ENCODE assay signal across 9 cellular contexts in the genomic region with DNA sequence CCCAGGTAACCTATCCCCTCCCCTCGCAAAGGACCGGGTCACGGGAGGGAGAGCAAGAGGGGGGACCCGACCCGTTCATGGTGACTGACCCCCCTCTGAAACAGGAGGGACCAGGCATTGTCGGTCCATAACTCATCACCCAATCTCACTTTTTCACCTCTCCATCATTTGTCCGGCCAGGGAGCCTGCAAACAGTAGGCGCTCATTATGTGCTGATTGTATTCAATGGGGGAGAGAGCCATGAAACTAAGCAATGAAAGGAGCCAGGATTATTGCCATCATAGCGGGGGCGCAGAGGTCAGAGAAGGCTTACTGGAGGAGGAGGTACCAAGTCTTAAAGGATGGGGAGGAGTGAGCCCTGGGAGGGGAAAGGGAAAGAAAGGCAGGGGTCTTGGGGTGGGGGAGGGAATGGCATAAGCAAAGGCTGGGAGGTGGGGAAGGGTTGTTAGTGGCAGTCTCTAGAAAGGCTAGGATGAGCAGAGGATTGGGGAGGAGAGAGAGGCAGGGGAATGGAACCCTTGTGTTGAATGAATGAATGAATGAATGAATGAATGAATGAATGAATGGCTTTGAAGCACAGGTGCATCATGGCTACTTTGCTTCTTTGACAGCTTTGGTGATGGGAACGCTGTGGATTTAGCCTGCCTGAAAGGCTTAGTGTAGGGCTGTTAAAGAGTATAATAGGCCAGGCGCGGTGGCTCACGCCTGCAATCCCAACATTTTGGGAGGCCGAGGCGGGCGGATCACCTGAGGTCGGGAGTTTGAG. TPM values are rescaled to one million over a fixed set of nuclear protein-coding genes. Genes with fewer than 3 reads are reported as not detected.
DNase-seq lines count a peak whose midpoint lies in the region; ATAC-seq and TF ChIP-seq lines count a peak whose summit lies in the region.
"Had no signal": no experiment of that assay in that cellular context is flagged by ENCODE, and none has a peak within 500 bp of the region (broad histone marks: within the 10 kb centered on the region; RNA-seq: fewer than 3 reads in every experiment).

No MANE protein-coding gene starts in this region.

- H3K4me3 Mint-ChIP-seq in CD4-positive, alpha-beta T cell, result peak overlapping the region; percentile 83
- peak overlapping the region; percentile 70 for H3K4me3 Mint-ChIP-seq in neural crest cell

- H3K36me3 Mint-ChIP-seq in CD4-positive, alpha-beta T cell (ENCODE audit: low read depth), result peaks cover 34% of the 10 kb centered on the region
- no peaks in the 10 kb centered on the region for H3K36me3 Mint-ChIP-seq in neural crest cell (ENCODE audit: low read depth)

- no peaks in the 10 kb centered on the region for H3K4me1 ChIP-seq in colonic mucosa

- peak overlapping the region; percentile 83 for H3K27ac ChIP-seq in CD4-positive, alpha-beta T cell (ENCODE audit: low read depth, low read length)
- H3K27ac ChIP-seq in KOPT-K1 (ENCODE audit: low read depth, low read length, poor library complexity, severe bottlenecking) (peak overlapping the region; percentile 76), colonic mucosa (peak overlapping the region; percentile 68)

- no peaks in the 10 kb centered on the region for H3K9me3 ChIP-seq in CD4-positive, alpha-beta T cell (ENCODE audit: control insufficient read depth, low read length)
- no peaks in the 10 kb centered on the region for H3K9me3 ChIP-seq in KOPT-K1 (ENCODE audit: insufficient read depth, low read length, poor library complexity, severe bottlenecking)
- H3K9me3 ChIP-seq in colonic mucosa, result no peaks in the 10 kb centered on the region
- H3K9me3 ChIP-seq: body of pancreas had no signal

- CTCF ChIA-PET in CD4-positive, alpha-beta T cell (lab: Charles Lee), result no interaction called here

- H3K27me3 Mint-ChIP-seq in CD4-positive, alpha-beta T cell, result no peaks in the 10 kb centered on the region
- H3K27me3 Mint-ChIP-seq in neural crest cell (ENCODE audit: low read depth), result peaks cover 54% of the 10 kb centered on the region

- peak overlapping the region; percentile 59 for H3K27ac Mint-ChIP-seq in CD4-positive, alpha-beta T cell
- H3K27ac Mint-ChIP-seq in neural crest cell (ENCODE audit: unreplicated experiment), result no peak overlapping the region

- no peaks in the 10 kb centered on the region for H3K27me3 ChIP-seq in CD4-positive, alpha-beta T cell (ENCODE audit: control insufficient read depth, insufficient read depth, low read length)
- no peaks in the 10 kb centered on the region for H3K27me3 ChIP-seq in colonic mucosa
- H3K27me3 ChIP-seq: body of pancreas had no signal

- H3K4me1 Mint-ChIP-seq in CD4-positive, alpha-beta T cell (ENCODE audit: low read depth), result peaks cover 12% of the 10 kb centered on the region
- no peaks in the 10 kb centered on the region for H3K4me1 Mint-ChIP-seq in neural crest cell

- no peak for DNase-seq in CD4-positive, alpha-beta T cell
- DNase-seq in colonic mucosa, result no peak
- DNase-seq in neural crest cell (ENCODE audit: low read depth, low spot score), result no peak
- DNase-seq in COLO668 (lab: John Stamatoyannopoulos, UW; ENCODE audit: unreplicated experiment), result no peak
- DNase-seq in NCI-H2171 treated with DMSO at 0.1 percent for 48 hours (lab: John Stamatoyannopoulos, UW), result no peak
- DNase-seq in Ammon's horn (ENCODE audit: low spot score), result no peak
- DNase-seq: body of pancreas had no signal

- no peak for TF ChIP-seq CTCF in CD4-positive, alpha-beta T cell (IDR thresholded peaks at IDR 0.05)
- TF ChIP-seq CTCF in colonic mucosa (IDR thresholded peaks at IDR 0.05) (no peak), neural crest cell (conservative IDR thresholded peaks at IDR 0.05) (no peak)

- H3K9me3 Mint-ChIP-seq in CD4-positive, alpha-beta T cell, result no peaks in the 10 kb centered on the region
- H3K9me3 Mint-ChIP-seq in neural crest cell, result no peaks in the 10 kb centered on the region

- H3K4me3 ChIP-seq in colonic mucosa, result peak overlapping the region; percentile 68

- intact Hi-C loops in CD4-positive, alpha-beta T cell (cut with DNase I, micrococcal nuclease), result loop anchor here in 1 of 2 experiments (10.0 kb wide), 1 partner anchor 253 kb away; a partner anchor contains a TSS
- intact Hi-C loops in colonic mucosa (cut with DNase I), result no loop called here

- POLR2A ChIA-PET in CD4-positive, alpha-beta T cell (lab: Charles Lee), result interaction anchor here (1.0 to 1.1 kb wide), 2 partner anchors 9 to 19 kb away, joined by 3 read pairs; a partner anchor contains a TSS

- H3K36me3 ChIP-seq in KOPT-K1 (ENCODE audit: insufficient read depth, low read length) (peaks cover 32% of the 10 kb centered on the region; the same call in 1 of the 2 replicates), colonic mucosa (no peaks in the 10 kb centered on the region)

- H3K9ac ChIP-seq in colonic mucosa (ENCODE audit: low read depth in 2 of 2, low read length in 2 of 2), result no peak overlapping the region

- no peak for ATAC-seq in CD4-positive, alpha-beta T cell (ENCODE audit: poor library complexity)
- ATAC-seq in GM19035 (IDR thresholded peaks at IDR 0.05; ENCODE audit: unreplicated experiment), result no peak

RNA-seq across cellular contexts. Expression of a gene that starts 1.4 kb away (rescaled TPM):
- total RNA-seq in CD4-positive, alpha-beta T cell, result 10 to 100 TPM; 58.5 to 61.7 TPM
- 10 to 100 TPM; 15.1 to 21.3 TPM for total RNA-seq in colonic mucosa
- total RNA-seq in neural crest cell, result 0.89 and 0.93 TPM in 2 replicates

RNA-seq across cellular contexts. Expression of a gene that starts 15.0 kb away (rescaled TPM):
- total RNA-seq in CD4-positive, alpha-beta T cell, result under 1 TPM; 0.61 to 0.63 TPM
- under 1 TPM in 1 of 2 donors, not detected in 1; 0.21 TPM for total RNA-seq in colonic mucosa
- not detected in 2 replicates for total RNA-seq in neural crest cell
- total RNA-seq: body of pancreas had no signal

RNA-seq across cellular contexts. Expression of a gene that starts 18.7 kb away (rescaled TPM):
- total RNA-seq in CD4-positive, alpha-beta T cell, result 100 to 1,000 TPM; 119 to 127 TPM
- 10 to 100 TPM; 21.6 to 53.8 TPM for total RNA-seq in colonic mucosa
- total RNA-seq in neural crest cell, result 77.8 and 84.5 TPM in 2 replicates

RNA-seq across cellular contexts. Expression of a gene that starts 24.0 kb away (rescaled TPM):
- total RNA-seq in CD4-positive, alpha-beta T cell, result 10 to 100 TPM; 88.5 to 93.9 TPM
- total RNA-seq in colonic mucosa (10 to 100 TPM in 1 of 2 donors, 1 to 10 TPM in 1; 7.6 to 16.7 TPM), neural crest cell (25.9 and 26.9 TPM in 2 replicates)

RNA-seq across cellular contexts. Expression of a gene that starts 32.2 kb away (rescaled TPM):
- 100 to 1,000 TPM; 328 to 343 TPM for total RNA-seq in CD4-positive, alpha-beta T cell
- 100 to 1,000 TPM; 141 to 202 TPM for total RNA-seq in colonic mucosa
- total RNA-seq in neural crest cell, result 210 and 224 TPM in 2 replicates
